Comparison of ENCODE assay signal across 15 cellular contexts in the genomic region with DNA sequence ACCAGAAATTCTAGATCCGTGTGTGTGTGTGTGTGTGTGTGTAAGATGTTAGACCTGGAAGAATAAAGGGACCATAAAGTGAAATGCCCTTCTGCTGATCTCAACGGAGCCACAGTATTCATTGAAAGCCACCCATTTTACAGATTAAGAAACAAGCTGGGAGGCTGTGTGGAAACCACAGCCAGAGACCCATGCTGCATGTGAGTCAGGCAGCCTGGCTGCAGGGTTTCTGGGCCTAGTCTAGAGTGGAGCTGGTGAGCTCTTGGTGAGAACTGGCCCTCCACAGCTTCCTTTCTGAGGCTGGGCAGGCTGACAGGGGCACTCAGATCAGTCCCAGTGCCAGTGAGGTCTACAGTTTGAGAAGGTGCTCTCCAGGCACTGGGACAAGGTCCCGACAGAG.
DNase-seq lines count a peak whose midpoint lies in the region; ATAC-seq and TF ChIP-seq lines count a peak whose summit lies in the region.
"Had no signal": no experiment of that assay in that cellular context is flagged by ENCODE, and none has a peak within 500 bp of the region (broad histone marks: within the 10 kb centered on the region; RNA-seq: fewer than 3 reads in every experiment).

No MANE protein-coding gene starts in this region.

- H3K4me1 Mint-ChIP-seq in natural killer cell treated with Interleukin-12 subunit alpha and Interleukin-12 subunit beta and Interleukin-15 and Interleukin-18, amount 100 ng/mL, for 72 hours (ENCODE audit: low read depth in 2 of 2), result peaks cover 0 to 4% of the 10 kb centered on the region in 2 donors

- DNase-seq in DND-41 (no peak), dorsolateral prefrontal cortex (no peak), GM20000 (ENCODE audit: low spot score) (no peak), UCSD-AML1 (lab: John Stamatoyannopoulos, UW; ENCODE audit: unreplicated experiment) (no peak), KG1 (lab: John Stamatoyannopoulos, UW) (no peak)
- DNase-seq in natural killer cell treated with Interleukin-12 subunit alpha and Interleukin-12 subunit beta and Interleukin-15 and Interleukin-18, amount 100 ng/mL, for 72 hours (ENCODE audit: low spot score), result no peak
- DNase-seq: 8988T; AML-193; CD8-positive, alpha-beta memory T cell; DMS 273 treated with DMSO at 0.1 percent for 48 hours; H7 had no signal

- TF ChIP-seq CTCF in DND-41 (IDR thresholded peaks at IDR 0.05; ENCODE audit: borderline replicate concordance, extremely low read depth, low read length, poor library complexity, severe bottlenecking) (no peak), dorsolateral prefrontal cortex (IDR thresholded peaks at IDR 0.05 in 54 of 56, conservative IDR thresholded peaks at IDR 0.05 in 2 of 56; ENCODE audit: low read depth in 1 of 56, partially characterized antibody in 56 of 56) (no peak), GM20000 (IDR thresholded peaks at IDR 0.05; ENCODE audit: extremely low read depth, missing control alignments) (no peak)

- no peaks in the 10 kb centered on the region for H3K36me3 Mint-ChIP-seq in natural killer cell treated with Interleukin-12 subunit alpha and Interleukin-12 subunit beta and Interleukin-15 and Interleukin-18, amount 100 ng/mL, for 72 hours

- H3K4me3 Mint-ChIP-seq in natural killer cell treated with Interleukin-12 subunit alpha and Interleukin-12 subunit beta and Interleukin-15 and Interleukin-18, amount 100 ng/mL, for 72 hours, result no peak overlapping the region
- H3K4me3 Mint-ChIP-seq: GM23338 had no signal

- H3K9me3 Mint-ChIP-seq in natural killer cell treated with Interleukin-12 subunit alpha and Interleukin-12 subunit beta and Interleukin-15 and Interleukin-18, amount 100 ng/mL, for 72 hours, result no peaks in the 10 kb centered on the region
- H3K9me3 Mint-ChIP-seq: CD8-positive, alpha-beta memory T cell; GM23338 had no signal

- no peak overlapping the region for H2AFZ ChIP-seq in DND-41 (ENCODE audit: low read depth, low read length)
- H2AFZ ChIP-seq: GM23338 had no signal

- no peaks in the 10 kb centered on the region for H3K9me3 ChIP-seq in DND-41 (ENCODE audit: insufficient read depth, low read length, severe bottlenecking)
- H3K9me3 ChIP-seq: BLaER1 had no signal

- no peak overlapping the region for H3K4me2 ChIP-seq in DND-41 (ENCODE audit: insufficient read depth, low read length)
- H3K4me2 ChIP-seq: BLaER1, GM23338 had no signal

- H3K36me3 ChIP-seq in DND-41 (ENCODE audit: insufficient read depth, low read length), result no peaks in the 10 kb centered on the region

- no peaks in the 10 kb centered on the region for H3K79me2 ChIP-seq in DND-41 (ENCODE audit: insufficient read depth, low read length)

- H3K9ac ChIP-seq in DND-41 (ENCODE audit: low read depth, low read length), result no peak overlapping the region
- H3K9ac ChIP-seq: BLaER1 had no signal

- H3K4me3 ChIP-seq in DND-41 (ENCODE audit: low read depth in 1 of 2, low read length in 2 of 2) (no peak overlapping the region), dorsolateral prefrontal cortex (no peak overlapping the region)
- H3K4me3 ChIP-seq: BLaER1, GM12878, GM23338 had no signal

- H3K27ac ChIP-seq in DND-41 (ENCODE audit: low read length) (no peak overlapping the region), dorsolateral prefrontal cortex (peak overlapping the region in 47 of 59 donors; percentile 1 to 90 (median 62)), temporal lobe (ENCODE audit: low read depth, low read length) (peak overlapping the region; percentile 9)
- H3K27ac ChIP-seq: BLaER1 had no signal

- no peak overlapping the region for H3K27ac Mint-ChIP-seq in natural killer cell treated with Interleukin-12 subunit alpha and Interleukin-12 subunit beta and Interleukin-15 and Interleukin-18, amount 100 ng/mL, for 72 hours
- H3K27ac Mint-ChIP-seq: GM23338 had no signal

- no peaks in the 10 kb centered on the region for H3K4me1 ChIP-seq in DND-41 (ENCODE audit: insufficient read depth, low read length)
- H3K4me1 ChIP-seq: BLaER1 had no signal

- H3K27me3 Mint-ChIP-seq in natural killer cell treated with Interleukin-12 subunit alpha and Interleukin-12 subunit beta and Interleukin-15 and Interleukin-18, amount 100 ng/mL, for 72 hours, result no peaks in the 10 kb centered on the region
- H3K27me3 Mint-ChIP-seq: CD8-positive, alpha-beta memory T cell had no signal

- H4K20me1 ChIP-seq in DND-41 (ENCODE audit: insufficient read depth, low read length), result no peaks in the 10 kb centered on the region; the same call in 1 of the 2 replicates

- intact Hi-C loops in dorsolateral prefrontal cortex (cut with DNase I), result no loop called here

- H3K27me3 ChIP-seq in DND-41 (ENCODE audit: insufficient read depth, low read length, poor library complexity) (no peaks in the 10 kb centered on the region), dorsolateral prefrontal cortex (no peaks in the 10 kb centered on the region)
- H3K27me3 ChIP-seq: BLaER1 had no signal

- peak; percentile 29; the same call in 1 of the 3 replicates for ATAC-seq in DND-41 (ENCODE audit: insufficient read depth, low read depth)
- ATAC-seq in natural killer cell treated with Interleukin-12 subunit alpha and Interleukin-12 subunit beta and Interleukin-15 and Interleukin-18, amount 100 ng/mL, for 72 hours, result peak; percentile 24 to 40
- ATAC-seq: GM12878, GM23338 had no signal
